7 cellular contexts compared by ENCODE assay signal in the genomic region with DNA sequence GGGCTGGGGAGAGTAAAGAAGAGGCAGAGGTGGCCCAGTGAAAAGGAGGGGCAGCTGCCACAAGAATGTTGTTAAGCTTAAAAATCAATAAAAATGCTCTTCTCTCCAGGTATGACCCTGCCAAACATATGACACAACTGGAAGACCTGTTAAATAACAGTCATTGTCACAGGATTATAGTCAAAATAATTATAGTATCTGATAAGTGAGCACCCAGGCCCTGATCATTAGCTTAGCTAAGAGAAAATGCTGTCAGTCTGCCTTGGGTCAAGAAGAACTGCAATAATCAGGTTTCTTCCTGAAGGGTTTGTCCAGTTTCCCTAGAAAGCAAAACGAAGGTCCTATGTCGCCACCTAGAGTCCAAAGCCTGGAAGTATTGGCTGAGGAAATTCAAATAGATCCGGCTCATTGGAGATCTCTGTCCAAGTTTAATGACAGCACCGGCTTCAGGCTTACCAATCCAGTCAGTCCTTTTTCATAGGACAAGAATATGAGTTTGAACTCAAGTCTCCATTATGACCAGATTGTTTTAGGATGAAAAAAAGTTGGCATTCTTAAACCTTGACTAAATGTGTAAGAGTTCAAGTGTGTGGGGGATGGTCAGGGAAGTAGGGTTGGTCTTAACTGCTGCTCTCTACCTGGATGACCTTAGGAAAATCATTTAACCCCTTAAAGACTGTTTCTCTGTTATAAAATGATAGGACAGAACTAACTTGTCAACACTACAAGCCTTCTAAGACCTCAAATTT. TPM values are rescaled to one million over a fixed set of nuclear protein-coding genes. Genes with fewer than 3 reads are reported as not detected.
DNase-seq lines count a peak whose midpoint lies in the region; ATAC-seq, FAIRE-seq and TF ChIP-seq lines count a peak whose summit lies in the region.

No MANE protein-coding gene starts in this region.

- H2AFZ ChIP-seq in KMS-11 (ENCODE audit: low read depth) (0 out of 2 replicates have a peak overlapping the region, but pooled peaks have one; percentile 26), K562 (ENCODE audit: low read depth, low read length) (no peak overlapping the region)

- in situ Hi-C loops in K562 (cut with MboI): no loop called here

- H3K4me3 ChIP-seq in KMS-11 (IDR thresholded peaks at IDR 0.05; ENCODE audit: insufficient read depth, low read depth, low read length): no peak overlapping the region
- H3K4me3 ChIP-seq in K562: no peak overlapping the region

- no peaks in the 10 kb centered on the region for H3K9me1 ChIP-seq in K562 (ENCODE audit: control insufficient read depth, insufficient read depth, low read length)

- no peaks in the 10 kb centered on the region for H3K9me3 ChIP-seq in K562 (replicated peaks; ENCODE audit: control insufficient read depth, insufficient read depth, low read depth, low read length)

- TF ChIP-seq EP300 in K562 (IDR thresholded peaks at IDR 0.05; ENCODE audit: low read length): no peak

- no peak for TF ChIP-seq POLR2A in K562 (conservative IDR thresholded peaks at IDR 0.05)

- peak; percentile 55 to 68 for TF ChIP-seq RAD21 in K562 (CRISPR knock-in tag; conservative IDR thresholded peaks at IDR 0.05 in 1 of 2, IDR thresholded peaks at IDR 0.05 in 1 of 2)

- POLR2A ChIA-PET in K562 (lab: Yijun Ruan, JAX): interaction anchor here (0.8 kb wide), 1 partner anchor 61 kb away, joined by 3 read pairs; no protein-coding TSS in a partner anchor

- ATAC-seq in GM21723 (IDR thresholded peaks at IDR 0.05; ENCODE audit: unreplicated experiment) (peak; percentile 90), K562 (peak; percentile 83)
- no peak for ATAC-seq in stimulated activated naive CD8-positive, alpha-beta T cell treated with anti-CD3 and anti-CD28 coated beads, Interleukin-15, Interleukin-2, amounts not matched to agents 100 U/mL and 50 U/mL, for 24 hours

- no peaks in the 10 kb centered on the region for H3K36me3 ChIP-seq in KMS-11 (ENCODE audit: insufficient read depth)
- no peaks in the 10 kb centered on the region for H3K36me3 ChIP-seq in K562 (ENCODE audit: control insufficient read depth, insufficient read depth, low read length)

- H3K9ac ChIP-seq in KMS-11 (no peak overlapping the region), K562 (ENCODE audit: insufficient read depth in 1 of 2, low read depth in 2 of 2, low read length in 2 of 2) (no peak overlapping the region)

- H3K27ac ChIP-seq in KMS-11 (no peak overlapping the region), K562 (ENCODE audit: extremely low read depth, low read depth, low read length) (no peak overlapping the region)

- BruUV-seq in K562 (replicated peaks; lab: Mats Ljungman, UMichigan): no TSS peak

- TF ChIP-seq CTCF in KMS-11 (conservative IDR thresholded peaks at IDR 0.05; ENCODE audit: low read depth, low read length) (peak; percentile 73), K562 (IDR thresholded peaks at IDR 0.05 in 2 of 3, conservative IDR thresholded peaks at IDR 0.05 in 1 of 3; ENCODE audit: insufficient read depth in 2 of 3, low read depth in 1 of 3, low read length in 3 of 3) (peak; percentile 63 to 81 (median 67); a peak in 5 of 6 replicates)

- WGBS in K562 (ENCODE audit: insufficient coverage, low coverage, missing lambda C conversion rate): 2% methylated on average over 4 of the region's 4 CpGs

- H3K4me1 ChIP-seq in KMS-11 (ENCODE audit: low read depth, poor library complexity, severe bottlenecking) (no peaks in the 10 kb centered on the region), K562 (replicated peaks in 1 of 2; ENCODE audit: control insufficient read depth in 2 of 2, insufficient read depth in 2 of 2, low read length in 2 of 2) (no peaks in the 10 kb centered on the region)

- intact Hi-C loops in K562 (cut with micrococcal nuclease): loop anchor here (1.0 to 10.0 kb wide), 3 partner anchors 52 to 720 kb away; no protein-coding TSS in a partner anchor

- peak; percentile 88 for FAIRE-seq in K562 (lab: Jason Lieb, UNC)

- CTCF ChIA-PET in K562 (lab: Yijun Ruan, JAX; ENCODE audit: low intra/inter-chr PET ratio): interaction anchor here (1.3 to 1.9 kb wide), 2 partner anchors 51 to 535 kb away, joined by 7 to 9 read pairs; no protein-coding TSS in a partner anchor

- no peak overlapping the region for H3K4me2 ChIP-seq in KMS-11
- no peak overlapping the region for H3K4me2 ChIP-seq in K562 (ENCODE audit: insufficient read depth, low read length)

- H3K27me3 ChIP-seq in KMS-11 (ENCODE audit: insufficient read depth, low read depth) (no peaks in the 10 kb centered on the region), K562 (ENCODE audit: control insufficient read depth in 2 of 2, insufficient read depth in 2 of 2, low read length in 2 of 2) (no peaks in the 10 kb centered on the region; a peak in 2 of 5 replicates)

- H3K79me2 ChIP-seq in KMS-11 (ENCODE audit: insufficient read depth, low read depth): no peaks in the 10 kb centered on the region
- no peaks in the 10 kb centered on the region for H3K79me2 ChIP-seq in K562 (ENCODE audit: control insufficient read depth, insufficient read depth, low read length)

- H4K20me1 ChIP-seq in KMS-11 (ENCODE audit: insufficient read depth): no peaks in the 10 kb centered on the region
- 0 out of 2 replicates have a peak, but pooled peaks cover 4% of the 10 kb centered on the region for H4K20me1 ChIP-seq in K562 (replicated peaks; ENCODE audit: control insufficient read depth, insufficient read depth, low read length)

- DNase-seq in GF-D8 (lab: John Stamatoyannopoulos, UW): peak; percentile 13
- peak; percentile 60 for DNase-seq in NOMO-1 treated with DMSO at 0.1 percent for 48 hours (lab: John Stamatoyannopoulos, UW; ENCODE audit: unreplicated experiment)
- DNase-seq in K562 (ENCODE audit: extremely low read depth in 1 of 4, low spot score in 3 of 4): peak; percentile 41 to 73 (median 56)
- DNase-seq in inferior parietal cortex (ENCODE audit: extremely low spot score): peak; percentile 92
- peak; percentile 31 for DNase-seq in stimulated activated naive CD8-positive, alpha-beta T cell treated with anti-CD3 and anti-CD28 coated beads, Interleukin-15, Interleukin-2, amounts not matched to agents 100 U/mL and 50 U/mL, for 24 hours

TF ChIP-seq in K562, 482 proteins besides CTCF, POLR2A, EP300 and RAD21:
- TF ChIP-seq, protein P1, sequence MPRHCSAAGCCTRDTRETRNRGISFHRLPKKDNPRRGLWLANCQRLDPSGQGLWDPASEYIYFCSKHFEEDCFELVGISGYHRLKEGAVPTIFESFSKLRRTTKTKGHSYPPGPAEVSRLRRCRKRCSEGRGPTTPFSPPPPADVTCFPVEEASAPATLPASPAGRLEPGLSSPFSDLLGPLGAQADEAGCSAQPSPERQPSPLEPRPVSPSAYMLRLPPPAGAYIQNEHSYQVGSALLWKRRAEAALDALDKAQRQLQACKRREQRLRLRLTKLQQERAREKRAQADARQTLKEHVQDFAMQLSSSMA (CRISPR knock-in tag; IDR thresholded peaks at IDR 0.05): no peak
- TF ChIP-seq SMC3 (conservative IDR thresholded peaks at IDR 0.05; ENCODE audit: insufficient read depth, low read depth, low read length): peak; percentile 34; the same call in 1 of the 2 replicates

RNA-seq across cellular contexts. Expression of a gene that starts 22.5 kb away (rescaled TPM):
- total RNA-seq in K562 (2011; cell fraction: chromatin; rRNA removed; ENCODE audit: low replicate concordance): not detected in 2 replicates
- not detected in 2 replicates for total RNA-seq in K562 (2011; cell fraction: nucleolus; rRNA removed)
- total RNA-seq in K562 (2011; cell fraction: nucleoplasm; rRNA removed): not detected in 2 replicates
- total RNA-seq in K562 (2014; rRNA removed): not detected in 2 replicates
- not detected in 2 replicates for total RNA-seq in K562 (2014; rRNA removed; fragmentation: Illumina TruSeq; extraction: Trizol)
- total RNA-seq in K562 (2015; rRNA removed; fragmentation: Illumina TruSeq; extraction: Trizol): not detected in 2 replicates
- not detected in 2 replicates for total RNA-seq in K562 (2021)
- not detected in 2 replicates for polyA plus RNA-seq in K562 (2011; rRNA removed)
- not detected in 2 replicates for polyA plus RNA-seq in K562 (2011; cell fraction: cytosol; rRNA removed)
- not detected in 2 replicates for polyA plus RNA-seq in K562 (2011; cell fraction: nucleus; rRNA removed)
- not detected in 2 replicates for polyA plus RNA-seq in K562 (2012)
- polyA plus RNA-seq in K562 (2014; fragmentation: Illumina TruSeq; extraction: Trizol): not detected in 2 replicates
- polyA plus RNA-seq in K562 (2014; fragmentation: Nextera tagmentation; extraction: Ambion mirVana): not detected
- polyA plus RNA-seq in K562 (2014; rRNA removed): not detected in 2 replicates
- not detected in 2 replicates for polyA minus RNA-seq in K562 (2011; rRNA and poly(A)+ RNA removed)
- not detected in 2 replicates for polyA minus RNA-seq in K562 (2011; cell fraction: cytosol; rRNA and poly(A)+ RNA removed)
- polyA minus RNA-seq in K562 (2011; cell fraction: nucleus; rRNA and poly(A)+ RNA removed): not detected in 2 replicates

RNA-seq across cellular contexts. Expression of a gene that starts 56.7 kb away (rescaled TPM):
- total RNA-seq in K562 (2011; cell fraction: chromatin; rRNA removed; ENCODE audit: low replicate concordance): 4.0 and 4.6 TPM in 2 replicates
- total RNA-seq in K562 (2011; cell fraction: nucleolus; rRNA removed): 3.9 and 5.8 TPM in 2 replicates
- 4.2 and 4.9 TPM in 2 replicates for total RNA-seq in K562 (2011; cell fraction: nucleoplasm; rRNA removed)
- total RNA-seq in K562 (2014; rRNA removed) (1.6 and 2.0 TPM in 2 replicates), K562 (2014; rRNA removed; fragmentation: Illumina TruSeq; extraction: Trizol) (0.87 and 1.0 TPM in 2 replicates), K562 (2015; rRNA removed; fragmentation: Illumina TruSeq; extraction: Trizol) (0.87 and 1.3 TPM in 2 replicates), K562 (2021) (2.4 and 3.4 TPM in 2 replicates)
- polyA plus RNA-seq in K562 (2011; rRNA removed) (1.1 and 1.3 TPM in 2 replicates), K562 (2014; fragmentation: Illumina TruSeq; extraction: Trizol) (1.2 and 1.4 TPM in 2 replicates), K562 (2014; fragmentation: Nextera tagmentation; extraction: Ambion mirVana) (1 to 10 TPM; 1.2 to 2.2 TPM), K562 (2014; rRNA removed) (1.4 and 1.8 TPM in 2 replicates)
- polyA plus RNA-seq in K562 (2011; cell fraction: cytosol; rRNA removed): 1.6 and 6.5 TPM in 2 replicates
- polyA plus RNA-seq in K562 (2011; cell fraction: nucleus; rRNA removed): 2.2 and 4.8 TPM in 2 replicates
- 2.6 and 3.5 TPM in 2 replicates for polyA plus RNA-seq in K562 (2012)
- polyA minus RNA-seq in K562 (2011; rRNA and poly(A)+ RNA removed): 1.6 and 1.8 TPM in 2 replicates
- polyA minus RNA-seq in K562 (2011; cell fraction: cytosol; rRNA and poly(A)+ RNA removed): 1.8 and 3.6 TPM in 2 replicates
- polyA minus RNA-seq in K562 (2011; cell fraction: nucleus; rRNA and poly(A)+ RNA removed): 4.8 and 5.1 TPM in 2 replicates

Comparison
In these comparisons a context has a peak if more than half of its experiments do, and no peak if none do; other contexts are left out.
1. DNase-seq: peak in every context shown above with its lines; median percentile 92 in inferior parietal cortex; 60 in NOMO-1 treated with DMSO at 0.1 percent for 48 hours; 56 in K562; 31 in stimulated activated naive CD8-positive, alpha-beta T cell treated with anti-CD3 and anti-CD28 coated beads, Interleukin-15, Interleukin-2, amounts not matched to agents 100 U/mL and 50 U/mL, for 24 hours; 13 in GF-D8.